ENCODE assay signal across 8 cellular contexts in genomic region chr14:34983148-34983760, GRCh38. TPM values are rescaled to one million over a fixed set of nuclear protein-coding genes. Genes with fewer than 3 reads are reported as not detected.
DNase-seq lines count a peak whose midpoint lies in the region; ATAC-seq and TF ChIP-seq lines count a peak whose summit lies in the region.

No MANE protein-coding gene starts in this region.

- TF ChIP-seq CTCF in H9 (conservative IDR thresholded peaks at IDR 0.05) (no peak), fibroblast of lung (conservative IDR thresholded peaks at IDR 0.05 in 1 of 2, IDR thresholded peaks at IDR 0.05 in 1 of 2; ENCODE audit: low read depth in 1 of 2, low read length in 2 of 2) (no peak)

- H3K4me3 Mint-ChIP-seq in H9: no peak overlapping the region

- intact Hi-C loops in sciatic nerve (cut with DNase I): no loop called here

- H4K20me1 ChIP-seq in H9 (ENCODE audit: control insufficient read depth, insufficient read depth, insufficient read length): no peaks in the 10 kb centered on the region
- H4K20me1 ChIP-seq in fibroblast of lung (ENCODE audit: control insufficient read depth, extremely low read depth, insufficient read depth, low read length): no peaks in the 10 kb centered on the region

- no peak overlapping the region for H3K27ac ChIP-seq in H9 (ENCODE audit: insufficient read length, low read depth, low read length)
- peak overlapping the region; percentile 95 for H3K27ac ChIP-seq in fibroblast of lung (ENCODE audit: insufficient read depth, low read length)

- peaks cover 3% of the 10 kb centered on the region for H3K79me1 ChIP-seq in H9 (ENCODE audit: insufficient read depth, low read depth, low read length, poor library complexity, severe bottlenecking)

- peaks cover 13% of the 10 kb centered on the region for H3K23me2 ChIP-seq in H9 (ENCODE audit: insufficient read length, low read depth, low read length, poor library complexity, severe bottlenecking)

- H3K27ac Mint-ChIP-seq in H9: no peak overlapping the region

- no peak overlapping the region for H3K18ac ChIP-seq in H9 (ENCODE audit: insufficient read length, low read depth, low read length)

- H4K91ac ChIP-seq in H9 (ENCODE audit: insufficient read length, low read depth, low read length): no peak overlapping the region

- H3K14ac ChIP-seq in H9 (ENCODE audit: insufficient read depth, low read length): no peak overlapping the region

- H3K4me1 ChIP-seq in ES-I3 (ENCODE audit: insufficient read depth, low read length) (0 out of 2 replicates have a peak, but pooled peaks cover 3% of the 10 kb centered on the region), H9 (ENCODE audit: insufficient read depth, low read length) (no peaks in the 10 kb centered on the region), NT2/D1 (ENCODE audit: insufficient read depth, insufficient read length) (peaks cover 2% of the 10 kb centered on the region), fibroblast of lung (ENCODE audit: control insufficient read depth, extremely low read depth, insufficient read depth, low read length) (peaks cover 3% of the 10 kb centered on the region)

- H3K4me3 ChIP-seq in NT2/D1 (ENCODE audit: insufficient read length, low read depth): peak overlapping the region; percentile 73
- peak overlapping the region; percentile 66 to 97 (median 82) for H3K4me3 ChIP-seq in fibroblast of lung (replicated peaks in 1 of 4; ENCODE audit: control extremely low read depth in 1 of 4, insufficient read depth in 1 of 4, low read depth in 3 of 4, low read length in 4 of 4)

- H3K23ac ChIP-seq in H9 (ENCODE audit: insufficient read length, low read depth, low read length): no peak overlapping the region

- no peak overlapping the region for H2BK5ac ChIP-seq in H9 (ENCODE audit: insufficient read length, low read length)

- H2BK12ac ChIP-seq in H9 (ENCODE audit: insufficient read length, low read depth, low read length): no peak overlapping the region

- no peak overlapping the region for H4K8ac ChIP-seq in H9 (replicated peaks; ENCODE audit: insufficient read length, low read depth, low read length)

- peak; percentile 31 for ATAC-seq in sciatic nerve

- H3K36me3 Mint-ChIP-seq in H9 (ENCODE audit: insufficient read depth in 1 of 3, low read depth in 3 of 3): peaks cover 0 to 2% (median 0%) of the 10 kb centered on the region in 3 experiments; a peak in 4 of 7 replicates

- no peak overlapping the region for H2BK20ac ChIP-seq in H9 (ENCODE audit: low read depth, low read length, poor library complexity, severe bottlenecking)

- H3K56ac ChIP-seq in H9 (ENCODE audit: insufficient read length, low read depth, low read length): no peak overlapping the region

- H3K4ac ChIP-seq in H9 (ENCODE audit: low read depth, low read length): no peak overlapping the region

- no peak overlapping the region for H2AFZ ChIP-seq in H9 (ENCODE audit: low read length)
- H2AFZ ChIP-seq in fibroblast of lung (ENCODE audit: low read length): peak overlapping the region; percentile 33

- peaks cover 2 to 3% of the 10 kb centered on the region in 2 experiments for H3K4me1 Mint-ChIP-seq in H9

- H3K9me3 ChIP-seq in ES-I3 (ENCODE audit: control insufficient read depth, insufficient read depth, low read length): no peaks in the 10 kb centered on the region
- no peaks in the 10 kb centered on the region for H3K9me3 ChIP-seq in H9 (ENCODE audit: control insufficient read depth, low read depth, low read length)
- H3K9me3 ChIP-seq in NT2/D1 (ENCODE audit: insufficient read depth, low read length): no peaks in the 10 kb centered on the region
- H3K9me3 ChIP-seq in fibroblast of lung (ENCODE audit: control insufficient read depth, insufficient read depth, low read depth, low read length): no peaks in the 10 kb centered on the region

- no peak overlapping the region for H4K5ac ChIP-seq in H9 (ENCODE audit: insufficient read length, low read depth, low read length)

- no peak overlapping the region for H2AK5ac ChIP-seq in H9 (ENCODE audit: insufficient read length, low read length)

- H3K36me3 ChIP-seq in ES-I3 (ENCODE audit: insufficient read depth, low read length) (no peaks in the 10 kb centered on the region), NT2/D1 (ENCODE audit: insufficient read depth, insufficient read length, low read length) (peaks cover 4% of the 10 kb centered on the region), fibroblast of lung (ENCODE audit: control insufficient read depth, insufficient read depth, low read length) (no peaks in the 10 kb centered on the region)

- DNase-seq in H9 (no peak), NT2/D1 (ENCODE audit: low read depth, low spot score) (no peak), fibroblast of lung (ENCODE audit: low read depth in 2 of 2) (peak in 1 of 2 donors; percentile 13), sciatic nerve (ENCODE audit: low spot score) (no peak), UCSD-AML1 (lab: John Stamatoyannopoulos, UW; ENCODE audit: unreplicated experiment) (no peak)
- DNase-seq in stimulated activated CD4-positive, alpha-beta T cell treated with anti-CD3 and anti-CD28 coated beads, Interleukin-2, amount 100 ng/mL, for 24 hours: no peak
- DNase-seq in stimulated activated CD4-positive, alpha-beta T cell treated with anti-CD3 and anti-CD28 coated beads, Interleukin-4, amount 100 ng/mL, for 4 hours: no peak

- H3K9me3 Mint-ChIP-seq in H9: no peaks in the 10 kb centered on the region

- H3K9ac ChIP-seq in ES-I3 (ENCODE audit: low read depth, low read length) (peak overlapping the region; percentile 87), H9 (ENCODE audit: extremely low read depth, insufficient read length, low read length) (peak overlapping the region; percentile 78), NT2/D1 (ENCODE audit: insufficient read length, low read depth) (peak overlapping the region; percentile 87), fibroblast of lung (ENCODE audit: insufficient read depth, low read length) (peak overlapping the region; percentile 84)

- H2BK120ac ChIP-seq in H9 (ENCODE audit: low read depth, low read length, poor library complexity, severe bottlenecking): no peak overlapping the region

- no peaks in the 10 kb centered on the region for H3K27me3 ChIP-seq in H9 (ENCODE audit: insufficient read depth, low read length)
- no peaks in the 10 kb centered on the region for H3K27me3 ChIP-seq in NT2/D1 (ENCODE audit: insufficient read depth, insufficient read length)
- no peaks in the 10 kb centered on the region for H3K27me3 ChIP-seq in fibroblast of lung (ENCODE audit: control insufficient read depth, insufficient read depth, low read length)

- H3T11ph ChIP-seq in H9 (ENCODE audit: low read length): no peak overlapping the region

- no peaks in the 10 kb centered on the region; the same call in 1 of the 2 replicates for H3K27me3 Mint-ChIP-seq in H9 (ENCODE audit: low read depth)

- no peak overlapping the region for H2BK15ac ChIP-seq in H9 (ENCODE audit: low read depth, low read length)

- peaks cover 8% of the 10 kb centered on the region; the same call in 1 of the 2 replicates for H3K79me2 ChIP-seq in H9 (ENCODE audit: insufficient read depth, low read length)
- H3K79me2 ChIP-seq in fibroblast of lung (ENCODE audit: control insufficient read depth, insufficient read depth, low read length): peaks cover 66% of the 10 kb centered on the region

- H3K4me2 ChIP-seq in H9 (ENCODE audit: insufficient read depth, insufficient read length, low read length) (peak overlapping the region; percentile 82), fibroblast of lung (ENCODE audit: extremely low read depth, insufficient read depth, low read length) (peak overlapping the region; percentile 85)

- no CpG with 5 or more reads among the region's 28 CpGs for WGBS in H9 (ENCODE audit: extremely low coverage, insufficient read length, low lambda C conversion rate)

RNA-seq across cellular contexts. Expression of gene SRP54, which starts 0.5 kb away (rescaled TPM):
- 54.7 and 57.7 TPM in 2 replicates for total RNA-seq in H9 (2021)
- 57.8 and 71.5 TPM in 2 replicates for total RNA-seq in fibroblast of lung
- polyA plus RNA-seq in fibroblast of lung: 74.9 and 93.9 TPM in 2 replicates
- 55.2 and 62.0 TPM in 2 replicates for polyA plus RNA-seq in fibroblast of lung (2012)
- 15.5 and 19.9 TPM in 2 replicates for polyA minus RNA-seq in fibroblast of lung (ENCODE audit: low replicate concordance)
- total RNA-seq in sciatic nerve: 46.0 TPM
